ENCODE assay signal across 14 cellular contexts in the genomic region with DNA sequence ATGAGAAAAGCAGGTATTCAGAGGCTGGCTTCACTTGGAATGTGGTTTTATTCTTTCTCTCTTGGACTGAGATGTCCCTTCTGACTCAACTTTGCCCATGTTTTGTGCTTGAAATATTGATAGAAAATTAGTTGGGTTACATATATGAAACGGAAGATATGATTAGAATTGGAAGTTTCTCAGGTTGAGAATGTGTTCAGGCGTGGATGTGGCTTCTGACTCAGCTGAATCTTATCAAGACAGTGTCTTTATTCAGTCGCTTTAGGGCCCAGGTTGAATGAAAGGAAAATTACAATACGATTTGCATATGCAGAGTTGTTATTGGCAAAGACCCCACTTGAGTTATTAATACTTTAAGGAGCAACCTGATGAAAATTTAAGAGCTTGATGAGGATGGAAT.
A peak's percentile ranks its signal among the peaks of the same experiment; 100 is the strongest.
DNase-seq lines count a peak whose midpoint lies in the region; ATAC-seq and TF ChIP-seq lines count a peak whose summit lies in the region.
"Had no signal": no experiment of that assay in that cellular context is flagged by ENCODE, and none has a peak within 500 bp of the region (broad histone marks: within the 10 kb centered on the region; RNA-seq: fewer than 3 reads in every experiment).

No MANE protein-coding gene starts in this region.

- peak; percentile 10 for DNase-seq in GM10266 (ENCODE audit: extremely low spot score)
- no peak for DNase-seq in posterior cingulate gyrus
- DNase-seq in DMS79 treated with DMSO at 0.1 percent for 48 hours (lab: John Stamatoyannopoulos, UW), result no peak
- no peak for DNase-seq in amniotic stem cell (lab: John Stamatoyannopoulos, UW)
- no peak for DNase-seq in anterior cingulate cortex (lab: John Stamatoyannopoulos, UW)
- DNase-seq: 8988T; activated CD8-positive, alpha-beta memory T cell treated with anti-CD3 and anti-CD28 coated beads, Interleukin-2, amount 50 U/mL, for 48 hours; CD4-positive, CD25-positive, alpha-beta regulatory T cell; H7; NCI-H146; T-helper 1 cell had no signal

- peak; percentile 36 for ATAC-seq in GM19395 (IDR thresholded peaks at IDR 0.05; ENCODE audit: unreplicated experiment)
- peak; percentile 16 for ATAC-seq in HG02798 (IDR thresholded peaks at IDR 0.05; ENCODE audit: poor library complexity, unreplicated experiment)
- peak; percentile 31 for ATAC-seq in HG03520 (IDR thresholded peaks at IDR 0.05; ENCODE audit: unreplicated experiment)

- intact Hi-C loops in posterior cingulate gyrus (cut with DNase I), result no loop called here

- TF ChIP-seq CTCF in GM10266 (IDR thresholded peaks at IDR 0.05; ENCODE audit: control insufficient read depth, insufficient read depth, low read depth, missing control alignments), result no peak
